Comparison of ENCODE assay signal across 13 cellular contexts in genomic region chr19:47485210-47485609, GRCh38. TPM values are rescaled to one million over a fixed set of nuclear protein-coding genes. Genes with fewer than 3 reads are reported as not detected.
A peak's percentile ranks its signal among the peaks of the same experiment; 100 is the strongest.
DNase-seq lines count a peak whose midpoint lies in the region; ATAC-seq and TF ChIP-seq lines count a peak whose summit lies in the region.
"Had no signal": no experiment of that assay in that cellular context is flagged by ENCODE, and none has a peak within 500 bp of the region (broad histone marks: within the 10 kb centered on the region; RNA-seq: fewer than 3 reads in every experiment).

No MANE protein-coding gene starts in this region.

- H3K36me3 ChIP-seq in left ventricle myocardium inferior, result peaks cover 20% of the 10 kb centered on the region
- peaks cover 6% of the 10 kb centered on the region for H3K36me3 ChIP-seq in iPS-18a (ENCODE audit: control insufficient read depth, low read depth, low read length)
- H3K36me3 ChIP-seq in upper lobe of right lung, result peaks cover 16% of the 10 kb centered on the region

- DNase-seq in left ventricle myocardium inferior, result no peak
- DNase-seq in Right ventricle myocardium superior, result no peak
- no peak for DNase-seq in activated B cell treated with CpG ODN at 0.5 μM for 24 hours
- DNase-seq in type B pancreatic cell (ENCODE audit: extremely low spot score, unreplicated experiment), result no peak
- no peak for DNase-seq in upper lobe of right lung
- no peak for DNase-seq in NCI-H1436 treated with DMSO at 0.1 percent for 48 hours (lab: John Stamatoyannopoulos, UW)
- DNase-seq: C1 segment of cervical spinal cord, NCI-H345 had no signal

- H3K4me3 Mint-ChIP-seq in activated B cell treated with CpG ODN at 0.5 μM for 24 hours (peak overlapping the region; percentile 98), type B pancreatic cell (peak overlapping the region; percentile 97)

- CTCF ChIA-PET in activated B cell treated with CpG ODN at 0.5 μM for 24 hours (lab: Charles Lee), result interaction anchor here (0.6 kb wide), 1 partner anchor 305 kb away, joined by 3 read pairs; no protein-coding TSS in a partner anchor

- POLR2A ChIA-PET in activated B cell treated with CpG ODN at 0.5 μM for 24 hours (lab: Charles Lee), result interaction anchor here (0.7 to 2.0 kb wide), 5 partner anchors 11 to 134 kb away, joined by 4 to 6 read pairs (median 5); partner anchors contain the start of gene NAPA

- H3K9me3 Mint-ChIP-seq in activated B cell treated with CpG ODN at 0.5 μM for 24 hours (no peaks in the 10 kb centered on the region), type B pancreatic cell (no peaks in the 10 kb centered on the region)

- H3K27me3 ChIP-seq in left ventricle myocardium inferior (ENCODE audit: low read depth) (no peaks in the 10 kb centered on the region), iPS-18a (ENCODE audit: control insufficient read depth, insufficient read depth, low read length) (no peaks in the 10 kb centered on the region), upper lobe of right lung (no peaks in the 10 kb centered on the region)
- H3K27me3 ChIP-seq: ascending aorta had no signal

- intact Hi-C loops in left ventricle myocardium inferior (cut with micrococcal nuclease), result no loop called here
- intact Hi-C loops in Right ventricle myocardium superior (cut with DNase I), result no loop called here
- intact Hi-C loops in activated B cell treated with CpG ODN at 0.5 μM for 24 hours (cut with micrococcal nuclease), result loop anchor here (2.0 kb wide), 2 partner anchors 38 to 116 kb away; no protein-coding TSS in a partner anchor
- intact Hi-C loops in upper lobe of right lung (cut with DNase I), result no loop called here

- H3K4me3 ChIP-seq in left ventricle myocardium inferior (no peak overlapping the region), iPS-18a (ENCODE audit: low read length) (peak overlapping the region; percentile 86), upper lobe of right lung (no peak overlapping the region)

- H3K27ac ChIP-seq in left ventricle myocardium inferior (replicated peaks) (peak overlapping the region; percentile 94), iPS-18a (ENCODE audit: low read length) (no peak overlapping the region), upper lobe of right lung (no peak overlapping the region)

- TF ChIP-seq CTCF in left ventricle myocardium inferior (IDR thresholded peaks at IDR 0.05; ENCODE audit: borderline replicate concordance) (no peak), activated B cell treated with CpG ODN at 0.5 μM for 24 hours (IDR thresholded peaks at IDR 0.05) (no peak), type B pancreatic cell (conservative IDR thresholded peaks at IDR 0.05) (no peak), upper lobe of right lung (IDR thresholded peaks at IDR 0.05) (no peak)

- ATAC-seq in Right ventricle myocardium superior (ENCODE audit: poor library complexity) (no peak), activated B cell treated with CpG ODN at 0.5 μM for 24 hours (ENCODE audit: low read depth) (no peak), upper lobe of right lung (no peak), HG03342 (IDR thresholded peaks at IDR 0.05; ENCODE audit: unreplicated experiment) (no peak)

- H3K27ac Mint-ChIP-seq in activated B cell treated with CpG ODN at 0.5 μM for 24 hours, result peak overlapping the region; percentile 99
- peak overlapping the region; percentile 97 for H3K27ac Mint-ChIP-seq in type B pancreatic cell

- no peak overlapping the region for H3K9ac ChIP-seq in iPS-18a (ENCODE audit: low read length)

- H3K9me3 ChIP-seq in left ventricle myocardium inferior (replicated peaks) (no peaks in the 10 kb centered on the region), iPS-18a (ENCODE audit: control insufficient read depth, low read depth, low read length) (no peaks in the 10 kb centered on the region), upper lobe of right lung (no peaks in the 10 kb centered on the region)
- H3K9me3 ChIP-seq: ascending aorta had no signal

- peaks cover 24% of the 10 kb centered on the region for H3K4me1 ChIP-seq in left ventricle myocardium inferior
- no peaks in the 10 kb centered on the region for H3K4me1 ChIP-seq in iPS-18a (ENCODE audit: control insufficient read depth, low read depth, low read length)
- H3K4me1 ChIP-seq in upper lobe of right lung, result peaks cover 11% of the 10 kb centered on the region

- H3K27me3 Mint-ChIP-seq in activated B cell treated with CpG ODN at 0.5 μM for 24 hours (no peaks in the 10 kb centered on the region), type B pancreatic cell (peaks cover 20% of the 10 kb centered on the region)

- peaks cover 42% of the 10 kb centered on the region for H3K4me1 Mint-ChIP-seq in activated B cell treated with CpG ODN at 0.5 μM for 24 hours
- H3K4me1 Mint-ChIP-seq in type B pancreatic cell (ENCODE audit: unreplicated experiment), result peaks cover 13% of the 10 kb centered on the region

- H3K36me3 Mint-ChIP-seq in activated B cell treated with CpG ODN at 0.5 μM for 24 hours (ENCODE audit: low read depth) (peaks cover 25% of the 10 kb centered on the region), type B pancreatic cell (no peaks in the 10 kb centered on the region)

RNA-seq across cellular contexts. Expression of gene KPTN, which starts 1.2 kb away (rescaled TPM):
- total RNA-seq in left ventricle myocardium inferior (10.9 TPM), Right ventricle myocardium superior (8.4 TPM), activated B cell treated with CpG ODN at 0.5 μM for 24 hours (8.0 and 8.7 TPM in 2 replicates), type B pancreatic cell (ENCODE audit: low replicate concordance) (9.6 and 21.2 TPM in 2 replicates), upper lobe of right lung (9.3 TPM)

RNA-seq across cellular contexts. Expression of gene SLC8A2, which starts 13.5 kb away (rescaled TPM):
- total RNA-seq in left ventricle myocardium inferior (0.30 TPM), Right ventricle myocardium superior (0.11 TPM), activated B cell treated with CpG ODN at 0.5 μM for 24 hours (not detected in 2 replicates), type B pancreatic cell (ENCODE audit: low replicate concordance) (1.2 and 1.3 TPM in 2 replicates), upper lobe of right lung (0.23 TPM)
- total RNA-seq: ascending aorta, glomerular endothelial cell, mononuclear cell had no signal

RNA-seq across cellular contexts. Expression of gene NAPA, which starts 29.7 kb away (rescaled TPM):
- total RNA-seq in left ventricle myocardium inferior, result 120 TPM
- total RNA-seq in Right ventricle myocardium superior, result 113 TPM
- 56.8 and 70.6 TPM in 2 replicates for total RNA-seq in activated B cell treated with CpG ODN at 0.5 μM for 24 hours
- 63.0 and 80.6 TPM in 2 replicates for total RNA-seq in type B pancreatic cell (ENCODE audit: low replicate concordance)
- 134 TPM for total RNA-seq in upper lobe of right lung
